In genomic region chr20:64064145-64064698, GRCh38 we compare ENCODE assay signal across 1 cellular context.
TF ChIP-seq lines count a peak whose summit lies in the region.

No MANE protein-coding gene starts in this region.

TF ChIP-seq in HepG2, 621 proteins besides CTCF, POLR2A, EP300 and RAD21 (continued from another document and continues in another):
- TF ChIP-seq, protein P1, sequence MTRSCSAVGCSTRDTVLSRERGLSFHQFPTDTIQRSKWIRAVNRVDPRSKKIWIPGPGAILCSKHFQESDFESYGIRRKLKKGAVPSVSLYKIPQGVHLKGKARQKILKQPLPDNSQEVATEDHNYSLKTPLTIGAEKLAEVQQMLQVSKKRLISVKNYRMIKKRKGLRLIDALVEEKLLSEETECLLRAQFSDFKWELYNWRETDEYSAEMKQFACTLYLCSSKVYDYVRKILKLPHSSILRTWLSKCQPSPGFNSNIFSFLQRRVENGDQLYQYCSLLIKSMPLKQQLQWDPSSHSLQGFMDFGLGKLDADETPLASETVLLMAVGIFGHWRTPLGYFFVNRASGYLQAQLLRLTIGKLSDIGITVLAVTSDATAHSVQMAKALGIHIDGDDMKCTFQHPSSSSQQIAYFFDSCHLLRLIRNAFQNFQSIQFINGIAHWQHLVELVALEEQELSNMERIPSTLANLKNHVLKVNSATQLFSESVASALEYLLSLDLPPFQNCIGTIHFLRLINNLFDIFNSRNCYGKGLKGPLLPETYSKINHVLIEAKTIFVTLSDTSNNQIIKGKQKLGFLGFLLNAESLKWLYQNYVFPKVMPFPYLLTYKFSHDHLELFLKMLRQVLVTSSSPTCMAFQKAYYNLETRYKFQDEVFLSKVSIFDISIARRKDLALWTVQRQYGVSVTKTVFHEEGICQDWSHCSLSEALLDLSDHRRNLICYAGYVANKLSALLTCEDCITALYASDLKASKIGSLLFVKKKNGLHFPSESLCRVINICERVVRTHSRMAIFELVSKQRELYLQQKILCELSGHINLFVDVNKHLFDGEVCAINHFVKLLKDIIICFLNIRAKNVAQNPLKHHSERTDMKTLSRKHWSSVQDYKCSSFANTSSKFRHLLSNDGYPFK (CRISPR knock-in tag; IDR thresholded peaks at IDR 0.05; ENCODE audit: borderline replicate concordance) = no peak
- TF ChIP-seq, protein P2, sequence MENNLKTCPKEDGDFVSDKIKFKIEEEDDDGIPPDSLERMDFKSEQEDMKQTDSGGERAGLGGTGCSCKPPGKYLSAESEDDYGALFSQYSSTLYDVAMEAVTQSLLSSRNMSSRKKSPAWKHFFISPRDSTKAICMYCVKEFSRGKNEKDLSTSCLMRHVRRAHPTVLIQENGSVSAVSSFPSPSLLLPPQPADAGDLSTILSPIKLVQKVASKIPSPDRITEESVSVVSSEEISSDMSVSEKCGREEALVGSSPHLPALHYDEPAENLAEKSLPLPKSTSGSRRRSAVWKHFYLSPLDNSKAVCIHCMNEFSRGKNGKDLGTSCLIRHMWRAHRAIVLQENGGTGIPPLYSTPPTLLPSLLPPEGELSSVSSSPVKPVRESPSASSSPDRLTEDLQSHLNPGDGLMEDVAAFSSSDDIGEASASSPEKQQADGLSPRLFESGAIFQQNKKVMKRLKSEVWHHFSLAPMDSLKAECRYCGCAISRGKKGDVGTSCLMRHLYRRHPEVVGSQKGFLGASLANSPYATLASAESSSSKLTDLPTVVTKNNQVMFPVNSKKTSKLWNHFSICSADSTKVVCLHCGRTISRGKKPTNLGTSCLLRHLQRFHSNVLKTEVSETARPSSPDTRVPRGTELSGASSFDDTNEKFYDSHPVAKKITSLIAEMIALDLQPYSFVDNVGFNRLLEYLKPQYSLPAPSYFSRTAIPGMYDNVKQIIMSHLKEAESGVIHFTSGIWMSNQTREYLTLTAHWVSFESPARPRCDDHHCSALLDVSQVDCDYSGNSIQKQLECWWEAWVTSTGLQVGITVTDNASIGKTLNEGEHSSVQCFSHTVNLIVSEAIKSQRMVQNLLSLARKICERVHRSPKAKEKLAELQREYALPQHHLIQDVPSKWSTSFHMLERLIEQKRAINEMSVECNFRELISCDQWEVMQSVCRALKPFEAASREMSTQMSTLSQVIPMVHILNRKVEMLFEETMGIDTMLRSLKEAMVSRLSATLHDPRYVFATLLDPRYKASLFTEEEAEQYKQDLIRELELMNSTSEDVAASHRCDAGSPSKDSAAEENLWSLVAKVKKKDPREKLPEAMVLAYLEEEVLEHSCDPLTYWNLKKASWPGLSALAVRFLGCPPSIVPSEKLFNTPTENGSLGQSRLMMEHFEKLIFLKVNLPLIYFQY (CRISPR knock-in tag; IDR thresholded peaks at IDR 0.05; ENCODE audit: borderline replicate concordance) = no peak
- TF ChIP-seq ZNF441 (CRISPR knock-in tag; IDR thresholded peaks at IDR 0.05; ENCODE audit: borderline replicate concordance) = no peak
- TF ChIP-seq, protein P3, sequence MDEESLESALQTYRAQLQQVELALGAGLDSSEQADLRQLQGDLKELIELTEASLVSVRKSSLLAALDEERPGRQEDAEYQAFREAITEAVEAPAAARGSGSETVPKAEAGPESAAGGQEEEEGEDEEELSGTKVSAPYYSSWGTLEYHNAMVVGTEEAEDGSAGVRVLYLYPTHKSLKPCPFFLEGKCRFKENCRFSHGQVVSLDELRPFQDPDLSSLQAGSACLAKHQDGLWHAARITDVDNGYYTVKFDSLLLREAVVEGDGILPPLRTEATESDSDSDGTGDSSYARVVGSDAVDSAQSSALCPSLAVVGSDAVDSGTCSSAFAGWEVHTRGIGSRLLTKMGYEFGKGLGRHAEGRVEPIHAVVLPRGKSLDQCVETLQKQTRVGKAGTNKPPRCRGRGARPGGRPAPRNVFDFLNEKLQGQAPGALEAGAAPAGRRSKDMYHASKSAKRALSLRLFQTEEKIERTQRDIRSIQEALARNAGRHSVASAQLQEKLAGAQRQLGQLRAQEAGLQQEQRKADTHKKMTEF (CRISPR knock-in tag; IDR thresholded peaks at IDR 0.05) = no peak
- TF ChIP-seq ZNF687 (CRISPR knock-in tag; IDR thresholded peaks at IDR 0.05) = peak; percentile 62
- no peak for TF ChIP-seq MTF1 (CRISPR knock-in tag; IDR thresholded peaks at IDR 0.05)
- TF ChIP-seq KDM6A (CRISPR knock-in tag; IDR thresholded peaks at IDR 0.05; ENCODE audit: low read depth) = no peak
- no peak; the same call in 1 of the 2 replicates for TF ChIP-seq FOXC1 (CRISPR knock-in tag; IDR thresholded peaks at IDR 0.05; ENCODE audit: borderline replicate concordance)
- no peak for TF ChIP-seq TOPORS (CRISPR knock-in tag; IDR thresholded peaks at IDR 0.05)
- no peak for TF ChIP-seq RNF2 (conservative IDR thresholded peaks at IDR 0.05; ENCODE audit: low read depth)
- no peak; the same call in 2 of the 3 replicates for TF ChIP-seq MXI1 (IDR thresholded peaks at IDR 0.05; ENCODE audit: borderline replicate concordance, low read depth, low read length)
- TF ChIP-seq, protein P4, sequence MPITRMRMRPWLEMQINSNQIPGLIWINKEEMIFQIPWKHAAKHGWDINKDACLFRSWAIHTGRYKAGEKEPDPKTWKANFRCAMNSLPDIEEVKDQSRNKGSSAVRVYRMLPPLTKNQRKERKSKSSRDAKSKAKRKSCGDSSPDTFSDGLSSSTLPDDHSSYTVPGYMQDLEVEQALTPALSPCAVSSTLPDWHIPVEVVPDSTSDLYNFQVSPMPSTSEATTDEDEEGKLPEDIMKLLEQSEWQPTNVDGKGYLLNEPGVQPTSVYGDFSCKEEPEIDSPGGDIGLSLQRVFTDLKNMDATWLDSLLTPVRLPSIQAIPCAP (CRISPR knock-in tag; IDR thresholded peaks at IDR 0.05; ENCODE audit: low read depth) = peak; percentile 64; the same call in 1 of the 2 replicates
- TF ChIP-seq KAT7 (CRISPR knock-in tag; IDR thresholded peaks at IDR 0.05; ENCODE audit: borderline replicate concordance) = no peak; the same call in 1 of the 2 replicates
- TF ChIP-seq ZSCAN31 (CRISPR knock-in tag; IDR thresholded peaks at IDR 0.05; ENCODE audit: low read depth) = no peak
- no peak for TF ChIP-seq ZEB1 (IDR thresholded peaks at IDR 0.05; ENCODE audit: insufficient replicate concordance, low read depth)
- no peak for TF ChIP-seq ZNF839 (CRISPR knock-in tag; IDR thresholded peaks at IDR 0.05; ENCODE audit: borderline replicate concordance)
- no peak for TF ChIP-seq ZSCAN20 (CRISPR knock-in tag; IDR thresholded peaks at IDR 0.05; ENCODE audit: borderline replicate concordance)
- no peak for TF ChIP-seq ZNF326 (CRISPR knock-in tag; IDR thresholded peaks at IDR 0.05; ENCODE audit: borderline replicate concordance)
- no peak for TF ChIP-seq FOXJ3 (CRISPR knock-in tag; IDR thresholded peaks at IDR 0.05; ENCODE audit: borderline replicate concordance)
- TF ChIP-seq CHD4 (IDR thresholded peaks at IDR 0.05; ENCODE audit: borderline replicate concordance, low read length) = no peak
- TF ChIP-seq ZNF225 (CRISPR knock-in tag; IDR thresholded peaks at IDR 0.05) = peak; percentile 37; the same call in 1 of the 2 replicates
- no peak for TF ChIP-seq ZNF563 (CRISPR knock-in tag; IDR thresholded peaks at IDR 0.05)
- TF ChIP-seq ZFY (CRISPR knock-in tag; IDR thresholded peaks at IDR 0.05) = no peak
- 0 out of 2 replicates have a peak, but pooled peaks have one; percentile 5 for TF ChIP-seq FOXO4 (CRISPR knock-in tag; conservative IDR thresholded peaks at IDR 0.05)
- TF ChIP-seq ZNF530 (CRISPR knock-in tag; IDR thresholded peaks at IDR 0.05; ENCODE audit: low read depth) = no peak
- no peak for TF ChIP-seq TCF12 (IDR thresholded peaks at IDR 0.05)
- TF ChIP-seq TCF12 (CRISPR knock-in tag; IDR thresholded peaks at IDR 0.05) = no peak
- TF ChIP-seq, protein P5, sequence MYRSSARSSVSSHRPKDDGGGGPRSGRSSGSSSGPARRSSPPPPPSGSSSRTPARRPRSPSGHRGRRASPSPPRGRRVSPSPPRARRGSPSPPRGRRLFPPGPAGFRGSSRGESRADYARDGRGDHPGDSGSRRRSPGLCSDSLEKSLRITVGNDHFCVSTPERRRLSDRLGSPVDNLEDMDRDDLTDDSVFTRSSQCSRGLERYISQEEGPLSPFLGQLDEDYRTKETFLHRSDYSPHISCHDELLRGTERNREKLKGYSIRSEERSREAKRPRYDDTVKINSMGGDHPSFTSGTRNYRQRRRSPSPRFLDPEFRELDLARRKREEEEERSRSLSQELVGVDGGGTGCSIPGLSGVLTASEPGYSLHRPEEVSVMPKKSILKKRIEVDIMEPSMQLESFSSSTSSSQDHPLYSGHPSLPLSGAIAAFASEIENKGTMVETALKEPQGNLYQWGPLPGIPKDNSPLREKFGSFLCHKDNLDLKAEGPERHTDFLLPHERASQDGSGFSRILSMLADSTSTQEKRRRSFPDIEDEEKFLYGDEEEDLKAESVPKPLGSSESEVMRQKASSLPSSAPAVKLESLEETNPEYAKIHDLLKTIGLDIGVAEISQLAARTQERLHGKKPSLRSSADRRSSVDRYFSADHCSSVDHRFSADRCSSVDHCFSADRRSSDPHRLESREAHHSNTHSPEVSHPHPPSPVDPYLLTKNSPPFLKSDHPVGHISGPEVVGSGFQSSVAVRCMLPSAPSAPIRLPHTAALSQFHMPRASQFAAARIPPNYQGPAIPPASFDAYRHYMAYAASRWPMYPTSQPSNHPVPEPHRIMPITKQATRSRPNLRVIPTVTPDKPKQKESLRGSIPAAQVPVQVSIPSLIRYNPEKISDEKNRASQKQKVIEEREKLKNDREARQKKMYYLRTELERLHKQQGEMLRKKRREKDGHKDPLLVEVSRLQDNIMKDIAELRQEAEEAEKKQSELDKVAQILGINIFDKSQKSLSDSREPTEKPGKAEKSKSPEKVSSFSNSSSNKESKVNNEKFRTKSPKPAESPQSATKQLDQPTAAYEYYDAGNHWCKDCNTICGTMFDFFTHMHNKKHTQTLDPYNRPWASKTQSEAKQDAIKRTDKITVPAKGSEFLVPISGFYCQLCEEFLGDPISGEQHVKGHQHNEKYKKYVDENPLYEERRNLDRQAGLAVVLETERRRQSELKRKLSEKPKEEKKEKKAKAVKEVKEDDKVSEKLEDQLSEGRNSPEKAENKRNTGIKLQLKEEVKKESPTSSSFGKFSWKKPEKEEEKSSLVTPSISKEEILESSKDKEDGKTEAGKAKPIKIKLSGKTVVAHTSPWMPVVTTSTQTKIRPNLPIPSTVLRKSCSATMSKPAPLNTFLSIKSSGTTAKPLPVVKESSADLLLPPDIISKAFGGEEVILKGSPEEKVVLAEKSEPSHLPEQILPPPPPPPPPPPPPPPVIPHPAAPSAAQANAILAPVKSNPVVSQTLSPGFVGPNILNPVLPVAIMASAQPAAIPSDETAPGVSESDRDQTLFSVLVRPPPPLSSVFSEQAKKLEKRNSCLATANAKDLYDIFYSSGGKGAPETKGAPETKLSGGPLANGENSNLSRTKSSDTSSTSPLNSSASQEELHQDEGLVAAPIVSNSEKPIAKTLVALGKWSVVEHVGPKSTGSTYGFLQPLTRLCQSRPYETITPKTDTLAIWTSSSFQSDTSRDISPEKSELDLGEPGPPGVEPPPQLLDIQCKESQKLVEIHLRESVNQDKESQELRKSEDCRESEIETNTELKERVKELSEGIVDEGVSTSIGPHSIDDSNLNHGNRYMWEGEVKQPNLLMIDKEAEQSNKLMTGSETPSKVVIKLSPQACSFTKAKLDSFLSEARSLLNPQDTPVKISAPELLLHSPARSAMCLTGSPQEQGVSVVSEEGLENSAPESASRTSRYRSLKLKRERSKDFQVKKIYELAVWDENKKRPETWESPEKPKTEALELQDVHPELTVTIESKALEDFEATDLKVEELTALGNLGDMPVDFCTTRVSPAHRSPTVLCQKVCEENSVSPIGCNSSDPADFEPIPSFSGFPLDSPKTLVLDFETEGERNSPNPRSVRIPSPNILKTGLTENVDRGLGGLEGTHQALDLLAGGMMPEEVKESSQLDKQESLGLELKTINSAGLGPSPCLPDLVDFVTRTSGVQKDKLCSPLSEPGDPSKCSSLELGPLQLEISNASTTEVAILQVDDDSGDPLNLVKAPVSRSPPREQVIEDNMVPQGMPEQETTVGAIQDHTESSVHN (CRISPR knock-in tag; IDR thresholded peaks at IDR 0.05) = 0 out of 2 replicates have a peak, but pooled peaks have one; percentile 31
- no peak for TF ChIP-seq ZNF713 (CRISPR knock-in tag; IDR thresholded peaks at IDR 0.05)
- TF ChIP-seq ARNT (IDR thresholded peaks at IDR 0.05) = no peak
- TF ChIP-seq SALL1 (CRISPR knock-in tag; IDR thresholded peaks at IDR 0.05) = no peak
- no peak; the same call in 1 of the 2 replicates for TF ChIP-seq CERS6 (CRISPR knock-in tag; IDR thresholded peaks at IDR 0.05)
- TF ChIP-seq JDP2 (CRISPR knock-in tag; IDR thresholded peaks at IDR 0.05; ENCODE audit: borderline replicate concordance) = no peak
